Comparison of ENCODE assay signal across 15 cellular contexts in genomic region chr4:124640037-124640730, GRCh38.
DNase-seq lines count a peak whose midpoint lies in the region; ATAC-seq and TF ChIP-seq lines count a peak whose summit lies in the region.
"Had no signal": no experiment of that assay in that cellular context is flagged by ENCODE, and none has a peak within 500 bp of the region (broad histone marks: within the 10 kb centered on the region; RNA-seq: fewer than 3 reads in every experiment).

No MANE protein-coding gene starts in this region.

- no peaks in the 10 kb centered on the region for H3K9me3 ChIP-seq in esophagus squamous epithelium
- H3K9me3 ChIP-seq: BLaER1, neutrophil had no signal

- TF ChIP-seq CTCF in esophagus squamous epithelium (IDR thresholded peaks at IDR 0.05), result no peak

- H3K27me3 ChIP-seq in esophagus squamous epithelium, result no peaks in the 10 kb centered on the region
- H3K27me3 ChIP-seq: BLaER1, neutrophil had no signal

- TF ChIP-seq POLR2A in esophagus squamous epithelium (IDR thresholded peaks at IDR 0.05), result no peak

- DNase-seq in AG08395 (ENCODE audit: low spot score), result peak; percentile 33
- DNase-seq in HT-29 (ENCODE audit: low spot score), result peak; percentile 67
- DNase-seq in astrocyte of the hippocampus (ENCODE audit: low read depth, low spot score), result peak; percentile 82
- DNase-seq in iris pigment epithelial cell (ENCODE audit: low read depth), result peak; percentile 81
- DNase-seq in HuH-7.5 (ENCODE audit: low spot score), result no peak
- no peak for DNase-seq in activated effector memory CD4-positive, alpha-beta T cell treated with Interleukin-2 at 50 U/mL for 16 hours
- DNase-seq in esophagus squamous epithelium (lab: John Stamatoyannopoulos, UW), result no peak
- DNase-seq in effector memory CD8-positive, alpha-beta T cell, result no peak
- DNase-seq: activated CD8-positive, alpha-beta memory T cell treated with anti-CD3 and anti-CD28 coated beads, Interleukin-2, amount 10 ng/mL, durations not matched to agents 7 days and 5 days; amygdala; NCI-H1092 treated with DMSO at 0.1 percent for 48 hours; stimulated activated CD4-positive, alpha-beta T cell treated with anti-CD3 and anti-CD28 coated beads, Interleukin-2, amount 100 ng/mL, for 24 hours had no signal

- H3K4me3 Mint-ChIP-seq in effector memory CD8-positive, alpha-beta T cell, result no peak overlapping the region
- H3K4me3 Mint-ChIP-seq: activated CD8-positive, alpha-beta memory T cell treated with anti-CD3 and anti-CD28 coated beads, Interleukin-2, amount 10 ng/mL, durations not matched to agents 7 days and 5 days; stimulated activated naive CD8-positive, alpha-beta T cell treated with anti-CD3 and anti-CD28 coated beads, Interleukin-15, Interleukin-2, amounts not matched to agents 100 ng/mL and 50 ng/mL, for 24 hours had no signal

- peaks cover 2 to 7% of the 10 kb centered on the region in 2 donors for H3K9me3 Mint-ChIP-seq in effector memory CD8-positive, alpha-beta T cell

- peaks cover 0 to 50% (median 0%) of the 10 kb centered on the region in 3 donors for H3K4me1 ChIP-seq in esophagus squamous epithelium

- no peaks in the 10 kb centered on the region for H3K36me3 Mint-ChIP-seq in effector memory CD8-positive, alpha-beta T cell (ENCODE audit: insufficient read depth)
- H3K36me3 Mint-ChIP-seq: activated CD8-positive, alpha-beta memory T cell treated with anti-CD3 and anti-CD28 coated beads, Interleukin-2, amount 10 ng/mL, durations not matched to agents 7 days and 5 days had no signal

- intact Hi-C loops in esophagus squamous epithelium (cut with DNase I), result no loop called here

- no peaks in the 10 kb centered on the region for H3K4me1 Mint-ChIP-seq in effector memory CD8-positive, alpha-beta T cell (ENCODE audit: low read depth in 2 of 2)
- H3K4me1 Mint-ChIP-seq: activated CD8-positive, alpha-beta memory T cell treated with anti-CD3 and anti-CD28 coated beads, Interleukin-2, amount 10 ng/mL, durations not matched to agents 7 days and 5 days had no signal

- H3K27ac ChIP-seq in esophagus squamous epithelium, result no peak overlapping the region
- H3K27ac ChIP-seq: BLaER1, neutrophil had no signal

- WGBS in esophagus squamous epithelium, 2 donors, result 33 to 54% methylated on average over 3 of the region's 3 CpGs

- ATAC-seq in effector memory CD8-positive, alpha-beta T cell (replicated peaks), result no peak
- ATAC-seq: activated CD8-positive, alpha-beta memory T cell treated with anti-CD3 and anti-CD28 coated beads, Interleukin-2, amount 10 ng/mL, durations not matched to agents 7 days and 5 days had no signal

- no peak overlapping the region for H3K4me3 ChIP-seq in esophagus squamous epithelium
- H3K4me3 ChIP-seq: BLaER1 had no signal

- H3K27me3 Mint-ChIP-seq in effector memory CD8-positive, alpha-beta T cell, result no peaks in the 10 kb centered on the region
- H3K27me3 Mint-ChIP-seq: activated CD8-positive, alpha-beta memory T cell treated with anti-CD3 and anti-CD28 coated beads, Interleukin-2, amount 10 ng/mL, durations not matched to agents 7 days and 5 days had no signal

- H3K27ac Mint-ChIP-seq in effector memory CD8-positive, alpha-beta T cell, result no peak overlapping the region
- H3K27ac Mint-ChIP-seq: activated CD8-positive, alpha-beta memory T cell treated with anti-CD3 and anti-CD28 coated beads, Interleukin-2, amount 10 ng/mL, durations not matched to agents 7 days and 5 days; stimulated activated naive CD8-positive, alpha-beta T cell treated with anti-CD3 and anti-CD28 coated beads, Interleukin-15, Interleukin-2, amounts not matched to agents 100 ng/mL and 50 ng/mL, for 24 hours had no signal

- no peaks in the 10 kb centered on the region for H3K36me3 ChIP-seq in esophagus squamous epithelium
- H3K36me3 ChIP-seq: BLaER1, neutrophil had no signal

Comparison
In these comparisons a context has a peak if more than half of its experiments do, and no peak if none do; other contexts are left out.
1. DNase-seq: peak in AG08395 (single experiment), HT-29 (single experiment), astrocyte of the hippocampus (single experiment) and iris pigment epithelial cell (single experiment); none in HuH-7.5 (single experiment), activated effector memory CD4-positive, alpha-beta T cell treated with Interleukin-2 at 50 U/mL for 16 hours (single experiment), esophagus squamous epithelium (single experiment) and effector memory CD8-positive, alpha-beta T cell (0 of 3).